In the genomic region with DNA sequence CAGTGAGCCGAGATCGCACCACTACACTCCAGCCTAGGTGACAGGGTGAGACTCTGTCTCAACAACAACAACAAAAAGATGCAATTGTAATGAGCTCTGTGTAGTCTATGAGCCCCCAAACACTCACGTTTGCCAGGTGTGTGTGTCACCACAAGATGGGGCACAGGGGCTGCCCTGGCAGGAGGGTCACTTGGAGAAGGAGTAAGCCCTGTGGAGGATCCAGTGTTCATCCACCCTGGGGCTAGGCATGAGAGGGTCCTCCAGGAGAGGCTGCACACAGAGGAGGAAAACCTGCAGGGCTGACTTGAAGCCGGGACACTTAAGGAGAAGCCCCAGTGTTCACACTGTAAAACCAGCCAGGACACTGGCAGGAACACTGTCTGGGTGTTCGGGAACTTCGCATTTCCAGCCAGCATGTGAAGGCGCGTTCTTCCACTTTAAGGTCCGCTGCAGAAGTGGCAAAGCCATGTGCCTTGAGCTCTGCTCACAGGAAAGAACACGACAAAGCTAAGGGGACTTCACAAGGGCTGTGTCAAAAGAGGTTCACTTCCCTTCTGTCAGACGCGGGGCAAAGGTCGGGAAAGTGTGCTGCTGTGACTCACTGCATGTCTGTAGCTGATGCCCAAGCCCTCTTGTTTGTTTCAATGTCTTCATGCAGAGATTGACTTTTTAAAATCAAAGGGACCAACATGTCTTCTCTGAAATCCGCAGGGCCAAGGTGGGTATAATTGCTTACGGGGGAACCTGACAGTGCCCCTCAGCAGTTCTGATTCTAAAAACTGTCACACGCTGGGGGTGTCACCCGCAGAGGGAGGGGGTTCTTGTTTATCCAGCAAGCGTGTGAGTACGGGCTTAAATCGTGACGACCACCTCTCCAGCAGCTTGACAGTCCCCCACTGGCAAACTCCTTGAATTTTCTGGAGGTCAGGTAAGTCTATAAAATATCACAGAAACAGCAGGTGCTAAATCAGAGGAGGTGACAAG, we compare ENCODE assay signal across 9 cellular contexts.
DNase-seq lines count a peak whose midpoint lies in the region; ATAC-seq and TF ChIP-seq lines count a peak whose summit lies in the region.
"Had no signal": no experiment of that assay in that cellular context is flagged by ENCODE, and none has a peak within 500 bp of the region (broad histone marks: within the 10 kb centered on the region; RNA-seq: fewer than 3 reads in every experiment).

No MANE protein-coding gene starts in this region.

- TF ChIP-seq CTCF in Calu3 (IDR thresholded peaks at IDR 0.05; ENCODE audit: unreplicated experiment) (no peak), colonic mucosa (IDR thresholded peaks at IDR 0.05) (no peak), mucosa of descending colon (IDR thresholded peaks at IDR 0.05) (no peak)

- intact Hi-C loops in Calu3 (cut with micrococcal nuclease; ENCODE audit: unreplicated experiment) (loop anchor here (5.0 kb wide), 2 partner anchors 47 to 103 kb away; partner anchors contain the start of gene RIPK4), colonic mucosa (cut with DNase I) (no loop called here), mucosa of descending colon (cut with DNase I, micrococcal nuclease) (no loop called here)

- CTCF ChIA-PET in Calu3 (lab: Charles Lee), result interaction anchor here (0.7 to 1.7 kb wide), 6 partner anchors 16 to 113 kb away, joined by 3 to 5 read pairs (median 4); no protein-coding TSS in a partner anchor

- no peaks in the 10 kb centered on the region for H3K4me1 ChIP-seq in colonic mucosa
- peaks cover 18% of the 10 kb centered on the region for H3K4me1 ChIP-seq in mucosa of descending colon (ENCODE audit: low read depth)

- DNase-seq in Calu3, result peak; percentile 64
- DNase-seq in M059J (ENCODE audit: low read depth), result peak; percentile 82
- peak; percentile 78 for DNase-seq in colonic mucosa
- DNase-seq in mucosa of descending colon, result peak; percentile 78 to 81 (median 80)
- no peak for DNase-seq in SW 1271 (lab: John Stamatoyannopoulos, UW)
- DNase-seq in GOT3 (lab: John Stamatoyannopoulos, UW), result no peak
- DNase-seq in activated effector memory CD4-positive, alpha-beta T cell treated with anti-CD3 and anti-CD28 coated beads, Interleukin-2, amount 50 U/mL, for 16 hours, result no peak

- H3K9me3 ChIP-seq in colonic mucosa (no peaks in the 10 kb centered on the region), mucosa of descending colon (no peaks in the 10 kb centered on the region)

- peak overlapping the region; percentile 54 for H3K4me3 Mint-ChIP-seq in Calu3 (ENCODE audit: low read depth, unreplicated experiment)
- H3K4me3 Mint-ChIP-seq: activated naive CD4-positive, alpha-beta T cell treated with anti-CD3 and anti-CD28 coated beads, Interleukin-2, amount 50 U/mL, for 24 hours had no signal

- H3K36me3 Mint-ChIP-seq in Calu3 (ENCODE audit: insufficient read depth, unreplicated experiment), result peaks cover 4% of the 10 kb centered on the region
- H3K36me3 Mint-ChIP-seq: activated naive CD4-positive, alpha-beta T cell treated with anti-CD3 and anti-CD28 coated beads, Interleukin-2, amount 50 U/mL, for 24 hours had no signal

- no peak overlapping the region for H3K27ac ChIP-seq in colonic mucosa

- H3K4me1 Mint-ChIP-seq in Calu3 (ENCODE audit: low read depth, unreplicated experiment), result peaks cover 32% of the 10 kb centered on the region
- H3K4me1 Mint-ChIP-seq: activated naive CD4-positive, alpha-beta T cell treated with anti-CD3 and anti-CD28 coated beads, Interleukin-2, amount 50 U/mL, for 24 hours had no signal

- H3K27me3 ChIP-seq in colonic mucosa, result no peaks in the 10 kb centered on the region

- H3K9me3 Mint-ChIP-seq in Calu3 (ENCODE audit: low read depth, unreplicated experiment), result no peaks in the 10 kb centered on the region
- H3K9me3 Mint-ChIP-seq: activated naive CD4-positive, alpha-beta T cell treated with anti-CD3 and anti-CD28 coated beads, Interleukin-2, amount 50 U/mL, for 24 hours had no signal

- no TSS peak for BruUV-seq in Calu3 (replicated peaks; lab: Mats Ljungman, UMichigan)

- H3K36me3 ChIP-seq in colonic mucosa (no peaks in the 10 kb centered on the region), mucosa of descending colon (ENCODE audit: low read depth) (no peaks in the 10 kb centered on the region)

- H3K27me3 Mint-ChIP-seq in Calu3 (ENCODE audit: unreplicated experiment), result no peaks in the 10 kb centered on the region
- H3K27me3 Mint-ChIP-seq: activated naive CD4-positive, alpha-beta T cell treated with anti-CD3 and anti-CD28 coated beads, Interleukin-2, amount 50 U/mL, for 24 hours had no signal

- ATAC-seq in mucosa of descending colon (peak; percentile 94), HG02884 (IDR thresholded peaks at IDR 0.05; ENCODE audit: unreplicated experiment) (no peak)

- peak overlapping the region; percentile 88 for H3K27ac Mint-ChIP-seq in Calu3 (ENCODE audit: unreplicated experiment)
- H3K27ac Mint-ChIP-seq: activated naive CD4-positive, alpha-beta T cell treated with anti-CD3 and anti-CD28 coated beads, Interleukin-2, amount 50 U/mL, for 24 hours had no signal

- peak overlapping the region in 1 of 2 donors; percentile 46 for H3K9ac ChIP-seq in colonic mucosa (ENCODE audit: low read depth in 2 of 2, low read length in 2 of 2)

- H3K4me3 ChIP-seq in colonic mucosa (no peak overlapping the region), mucosa of descending colon (no peak overlapping the region)

Comparison
In these comparisons a context has a peak if more than half of its experiments do, and no peak if none do; other contexts are left out.
1. DNase-seq: peak in Calu3 (single experiment), M059J (single experiment), colonic mucosa (single experiment) and mucosa of descending colon (3 of 3); none in SW 1271 (0 of 2), GOT3 (single experiment) and activated effector memory CD4-positive, alpha-beta T cell treated with anti-CD3 and anti-CD28 coated beads, Interleukin-2, amount 50 U/mL, for 16 hours (single experiment).